In genomic region chr1:184254849-184255248, GRCh38 we compare ENCODE assay signal across 37 cellular contexts.
"Had no signal": no experiment of that assay in that cellular context is flagged by ENCODE, and none has a peak within 500 bp of the region (broad histone marks: within the 10 kb centered on the region; RNA-seq: fewer than 3 reads in every experiment).

No MANE protein-coding gene starts in this region.

- DNase-seq: activated CD4-positive, alpha-beta memory T cell treated with anti-CD3 and anti-CD28 coated beads for 36 hours; activated CD4-positive, alpha-beta T cell treated with anti-CD3 and anti-CD28 coated beads, Interleukin-2, amount 10 ng/mL, durations not matched to agents 24 days and 14 days; activated CD4-positive, CD25-positive, alpha-beta regulatory T cell treated with anti-CD3 and anti-CD28 coated beads, Interleukin-2, amount 50 U/mL, for 72 hours; activated CD8-positive, alpha-beta memory T cell treated with anti-CD3 and anti-CD28 coated beads, Interleukin-2, amount 50 U/mL, for 4 hours; activated effector memory CD4-positive, alpha-beta T cell treated with anti-CD3 and anti-CD28 coated beads, Interleukin-2, amount 50 U/mL, for 16 hours; activated naive CD4-positive, alpha-beta T cell treated with anti-CD3 and anti-CD28 coated beads for 36 hours; activated naive CD8-positive, alpha-beta T cell treated with anti-CD3 and anti-CD28 coated beads for 36 hours; activated T-cell treated with anti-CD3 and anti-CD28 coated beads, Interleukin-2, amount 50 U/mL, for 1 hour; dorsolateral prefrontal cortex; effector memory CD4-positive, alpha-beta T cell; erythroblast; gastrocnemius medialis; hypothalamus; kidney glomerular epithelial cell; left lung; mucosa of descending colon; naive B cell; nucleus accumbens; pancreas; retina; stimulated activated CD4-positive, alpha-beta T cell treated with anti-CD3 and anti-CD28 coated beads, Interleukin-15, amount 100 ng/mL, for 24 hours; stimulated activated CD4-positive, alpha-beta T cell treated with anti-CD3 and anti-CD28 coated beads, Interleukin-2, amount 100 ng/mL, for 24 hours; stimulated activated naive CD4-positive, alpha-beta T cell treated with Interleukin-2 at 50 U/mL for 16 hours; T-helper 9 cell; testis; transverse colon; WERI-Rb-1 had no signal

- H3K36me3 ChIP-seq: adrenal gland, ascending aorta, gastrocnemius medialis, left lung, pancreas, prostate gland, transverse colon, WERI-Rb-1 had no signal

- H3K4me1 ChIP-seq: ascending aorta, gastrocnemius medialis, left lung, pancreas, prostate gland, testis, transverse colon had no signal

- H3K4me1 Mint-ChIP-seq: activated CD4-positive, alpha-beta T cell treated with anti-CD3 and anti-CD28 coated beads, Interleukin-2, amount 10 ng/mL, durations not matched to agents 24 days and 14 days; activated naive CD8-positive, alpha-beta T cell treated with anti-CD3 and anti-CD28 coated beads for 36 hours; brain; naive B cell had no signal

- H3K9me3 ChIP-seq: adrenal gland, ascending aorta, gastrocnemius medialis, left lung, mucosa of descending colon, pancreas, prostate gland, testis, transverse colon had no signal

- H3K4me3 Mint-ChIP-seq: activated CD4-positive, alpha-beta memory T cell treated with anti-CD3 and anti-CD28 coated beads for 36 hours; activated CD4-positive, alpha-beta T cell treated with anti-CD3 and anti-CD28 coated beads, Interleukin-2, amount 10 ng/mL, durations not matched to agents 24 days and 14 days; activated naive CD4-positive, alpha-beta T cell treated with anti-CD3 and anti-CD28 coated beads for 36 hours; activated naive CD8-positive, alpha-beta T cell treated with anti-CD3 and anti-CD28 coated beads for 36 hours; activated T-helper 1 cell treated with anti-CD3 and anti-CD28 coated beads, Interleukin-12 subunit alpha, Interleukin-12 subunit beta, Interleukin-2, Interleukin-4 antibody, amounts not matched to agents 30 ng/mL and 10 ng/mL and 1 ng/mL, durations not matched to agents 14 hours and 24 hours and 36 hours; brain; naive B cell; T-helper 1 cell treated with Interleukin-12 subunit alpha and Interleukin-12 subunit beta and Interleukin-4 antibody, amounts not matched to agents 30 μg/mL and 1 μg/mL, for 36 hours had no signal

- H3K36me3 Mint-ChIP-seq: activated CD4-positive, alpha-beta memory T cell treated with anti-CD3 and anti-CD28 coated beads for 36 hours; activated naive CD8-positive, alpha-beta T cell treated with anti-CD3 and anti-CD28 coated beads for 36 hours; brain; naive B cell had no signal

- H3K9me3 Mint-ChIP-seq: activated CD4-positive, alpha-beta memory T cell treated with anti-CD3 and anti-CD28 coated beads for 36 hours; activated naive CD4-positive, alpha-beta T cell treated with anti-CD3 and anti-CD28 coated beads for 36 hours; activated naive CD8-positive, alpha-beta T cell treated with anti-CD3 and anti-CD28 coated beads for 36 hours; activated T-helper 1 cell treated with anti-CD3 and anti-CD28 coated beads, Interleukin-12 subunit alpha, Interleukin-12 subunit beta, Interleukin-2, Interleukin-4 antibody, amounts not matched to agents 30 ng/mL and 10 ng/mL and 1 ng/mL, durations not matched to agents 14 hours and 24 hours and 36 hours; T-helper 1 cell treated with Interleukin-12 subunit alpha and Interleukin-12 subunit beta and Interleukin-4 antibody, amounts not matched to agents 30 μg/mL and 1 μg/mL, for 36 hours had no signal

- H3K27me3 ChIP-seq: adrenal gland, ascending aorta, gastrocnemius medialis, left lung, pancreas, testis, transverse colon had no signal

- H3K4me3 ChIP-seq: adrenal gland, ascending aorta, coronary artery, dorsolateral prefrontal cortex, gastrocnemius medialis, left lung, lung, mucosa of descending colon, pancreas, prostate gland, smooth muscle cell, testis, transverse colon had no signal

- ATAC-seq: gastrocnemius medialis, left lung, mucosa of descending colon, pancreas, sciatic nerve had no signal

- H3K27ac ChIP-seq: adrenal gland, ascending aorta, coronary artery, dorsolateral prefrontal cortex, gastrocnemius medialis, left lung, pancreas, prostate gland, testis, transverse colon, WERI-Rb-1 had no signal

- H3K27me3 Mint-ChIP-seq: activated CD4-positive, alpha-beta T cell treated with anti-CD3 and anti-CD28 coated beads, Interleukin-2, amount 10 ng/mL, durations not matched to agents 24 days and 14 days had no signal

- H3K27ac Mint-ChIP-seq: activated CD4-positive, alpha-beta memory T cell treated with anti-CD3 and anti-CD28 coated beads for 36 hours; activated CD4-positive, alpha-beta T cell treated with anti-CD3 and anti-CD28 coated beads, Interleukin-2, amount 10 ng/mL, durations not matched to agents 24 days and 14 days; activated naive CD4-positive, alpha-beta T cell treated with anti-CD3 and anti-CD28 coated beads for 36 hours; activated naive CD8-positive, alpha-beta T cell treated with anti-CD3 and anti-CD28 coated beads for 36 hours; activated T-helper 1 cell treated with anti-CD3 and anti-CD28 coated beads, Interleukin-12 subunit alpha, Interleukin-12 subunit beta, Interleukin-2, Interleukin-4 antibody, amounts not matched to agents 30 ng/mL and 10 ng/mL and 1 ng/mL, durations not matched to agents 14 hours and 24 hours and 36 hours; brain; naive B cell; T-helper 1 cell treated with Interleukin-12 subunit alpha and Interleukin-12 subunit beta and Interleukin-4 antibody, amounts not matched to agents 30 μg/mL and 1 μg/mL, for 36 hours had no signal
